ENCODE assay signal across 1 cellular context in genomic region chr10:127196955-127197432, GRCh38.
TF ChIP-seq lines count a peak whose summit lies in the region.

No MANE protein-coding gene starts in this region.

TF ChIP-seq in IMR-90, 13 proteins besides CTCF, POLR2A, EP300 and RAD21:
- TF ChIP-seq MAFK (IDR thresholded peaks at IDR 0.05; ENCODE audit: low read depth, low read length), result no peak
- no peak for TF ChIP-seq CEBPB (IDR thresholded peaks at IDR 0.05; ENCODE audit: low read depth, low read length)
